In genomic region chr7:100433276-100433591, GRCh38 we compare ENCODE assay signal across 15 cellular contexts. TPM values are rescaled to one million over a fixed set of nuclear protein-coding genes. Genes with fewer than 3 reads are reported as not detected.
DNase-seq lines count a peak whose midpoint lies in the region; ATAC-seq and TF ChIP-seq lines count a peak whose summit lies in the region.
"Had no signal": no experiment of that assay in that cellular context is flagged by ENCODE, and none has a peak within 500 bp of the region (broad histone marks: within the 10 kb centered on the region; RNA-seq: fewer than 3 reads in every experiment).

No MANE protein-coding gene starts in this region.

- no peak overlapping the region for H3K4me3 Mint-ChIP-seq in activated naive CD8-positive, alpha-beta T cell treated with anti-CD3 and anti-CD28 coated beads, Interleukin-2, amount 10 ng/mL, durations not matched to agents 7 days and 5 days

- peaks cover 35% of the 10 kb centered on the region for H3K36me3 Mint-ChIP-seq in activated naive CD8-positive, alpha-beta T cell treated with anti-CD3 and anti-CD28 coated beads, Interleukin-2, amount 10 ng/mL, durations not matched to agents 7 days and 5 days

- TF ChIP-seq RAD21 in SK-N-SH (IDR thresholded peaks at IDR 0.05; ENCODE audit: low read length): no peak

- peak overlapping the region; percentile 93 for H3K27ac Mint-ChIP-seq in activated naive CD8-positive, alpha-beta T cell treated with anti-CD3 and anti-CD28 coated beads, Interleukin-2, amount 10 ng/mL, durations not matched to agents 7 days and 5 days

- H3K9me3 ChIP-seq in SK-N-SH: no peaks in the 10 kb centered on the region
- no peaks in the 10 kb centered on the region for H3K9me3 ChIP-seq in KOPT-K1 (ENCODE audit: insufficient read depth, low read length, poor library complexity, severe bottlenecking)
- H3K9me3 ChIP-seq in sigmoid colon: no peaks in the 10 kb centered on the region
- H3K9me3 ChIP-seq: thoracic aorta had no signal

- POLR2A ChIA-PET in SK-N-SH (lab: Yijun Ruan, JAX): no interaction called here
- POLR2A ChIA-PET in activated naive CD8-positive, alpha-beta T cell treated with anti-CD3 and anti-CD28 coated beads, Interleukin-2, amount 10 ng/mL, durations not matched to agents 7 days and 5 days (lab: Charles Lee): no interaction called here

- no peak overlapping the region for H3K4me2 ChIP-seq in SK-N-SH

- peaks cover 41% of the 10 kb centered on the region for H3K4me1 Mint-ChIP-seq in activated naive CD8-positive, alpha-beta T cell treated with anti-CD3 and anti-CD28 coated beads, Interleukin-2, amount 10 ng/mL, durations not matched to agents 7 days and 5 days

- no peak overlapping the region for H2AFZ ChIP-seq in SK-N-SH (ENCODE audit: low read depth)

- no peaks in the 10 kb centered on the region for H3K9me2 ChIP-seq in SK-N-SH

- CTCF ChIA-PET in SK-N-SH (lab: Yijun Ruan, JAX): interaction anchor here (1.2 to 2.3 kb wide), 3 partner anchors 17 to 200 kb away, joined by 3 to 14 read pairs (median 3); no protein-coding TSS in a partner anchor

- H3K4me1 ChIP-seq in SK-N-SH (ENCODE audit: control insufficient read depth in 1 of 2, insufficient read depth in 2 of 2, low read depth in 1 of 2, low read length in 1 of 2) (peaks cover 23 to 47% of the 10 kb centered on the region in 2 experiments; a peak in 3 of 4 replicates), sigmoid colon (peaks cover 0 to 48% (median 41%) of the 10 kb centered on the region in 4 donors)

- no peak overlapping the region for H3K9ac ChIP-seq in SK-N-SH

- TF ChIP-seq POLR2A in sigmoid colon (IDR thresholded peaks at IDR 0.05): no peak

- H3K27ac ChIP-seq in SK-N-SH (ENCODE audit: low read depth in 2 of 2, low read length in 1 of 2) (peak overlapping the region; percentile 2 to 99; a peak in 1 of 4 replicates), KOPT-K1 (ENCODE audit: low read depth, low read length, poor library complexity, severe bottlenecking) (peak overlapping the region; percentile 99), sigmoid colon (no peak overlapping the region)
- H3K27ac ChIP-seq: thoracic aorta had no signal

- WGBS in SK-N-SH (ENCODE audit: low lambda C conversion rate): 84% methylated on average over 4 of the region's 4 CpGs
- WGBS in sigmoid colon, 2 donors: 71 to 79% methylated on average over 4 of the region's 4 CpGs

- peaks cover 13% of the 10 kb centered on the region for H4K20me1 ChIP-seq in SK-N-SH (ENCODE audit: insufficient read depth)

- no peak for TF ChIP-seq CTCF in SK-N-SH (IDR thresholded peaks at IDR 0.05)
- no peak for TF ChIP-seq CTCF in sigmoid colon (IDR thresholded peaks at IDR 0.05)

- H3K79me2 ChIP-seq in SK-N-SH (ENCODE audit: insufficient read depth): peaks cover 63% of the 10 kb centered on the region

- DNase-seq in SK-N-SH (no peak), sigmoid colon (peak; percentile 64), NCI-H1105 (lab: John Stamatoyannopoulos, UW) (no peak)
- no peak for DNase-seq in activated naive CD8-positive, alpha-beta T cell treated with anti-CD3 and anti-CD28 coated beads, Interleukin-2, amount 10 ng/mL, durations not matched to agents 7 days and 5 days
- DNase-seq: 8988T, amniotic stem cell, foreskin melanocyte, MM.1S, right cardiac atrium had no signal

- intact Hi-C loops in sigmoid colon (cut with DNase I): no loop called here

- ATAC-seq in SK-N-SH treated with all-trans-retinoic acid at 6 μM for 48 hours: no peak
- no peak for ATAC-seq in activated naive CD8-positive, alpha-beta T cell treated with anti-CD3 and anti-CD28 coated beads, Interleukin-2, amount 10 ng/mL, durations not matched to agents 7 days and 5 days (ENCODE audit: low read depth)
- ATAC-seq in GM18502 (IDR thresholded peaks at IDR 0.05; ENCODE audit: poor library complexity, unreplicated experiment): no peak
- ATAC-seq in HG03045 (IDR thresholded peaks at IDR 0.05; ENCODE audit: unreplicated experiment): no peak
- ATAC-seq: right cardiac atrium had no signal

- no peak for TF ChIP-seq EP300 in SK-N-SH (IDR thresholded peaks at IDR 0.05; ENCODE audit: borderline replicate concordance in 1 of 2, low read depth in 1 of 2, low read length in 1 of 2)
- no peak for TF ChIP-seq EP300 in sigmoid colon (IDR thresholded peaks at IDR 0.05)

- peaks cover 30% of the 10 kb centered on the region for H3F3A ChIP-seq in SK-N-SH (replicated peaks; ENCODE audit: insufficient read depth)

- H3K27me3 ChIP-seq in SK-N-SH (ENCODE audit: insufficient read depth) (no peaks in the 10 kb centered on the region), sigmoid colon (no peaks in the 10 kb centered on the region)
- H3K27me3 ChIP-seq: dorsolateral prefrontal cortex had no signal

- H3K9me3 Mint-ChIP-seq in activated naive CD8-positive, alpha-beta T cell treated with anti-CD3 and anti-CD28 coated beads, Interleukin-2, amount 10 ng/mL, durations not matched to agents 7 days and 5 days: no peaks in the 10 kb centered on the region

- H3K36me3 ChIP-seq in SK-N-SH (replicated peaks in 1 of 2; ENCODE audit: control insufficient read depth in 1 of 2, insufficient read depth in 2 of 2, low read length in 1 of 2): peaks cover 41 to 43% of the 10 kb centered on the region in 2 experiments
- peaks cover 53% of the 10 kb centered on the region for H3K36me3 ChIP-seq in KOPT-K1 (ENCODE audit: insufficient read depth, low read length)
- peaks cover 8 to 27% (median 16%) of the 10 kb centered on the region in 4 donors for H3K36me3 ChIP-seq in sigmoid colon

- H3K27me3 Mint-ChIP-seq in activated naive CD8-positive, alpha-beta T cell treated with anti-CD3 and anti-CD28 coated beads, Interleukin-2, amount 10 ng/mL, durations not matched to agents 7 days and 5 days: no peaks in the 10 kb centered on the region

- no peak overlapping the region for H3K4me3 ChIP-seq in SK-N-SH (ENCODE audit: low read depth in 2 of 2, low read length in 1 of 2)
- no peak overlapping the region for H3K4me3 ChIP-seq in sigmoid colon
- H3K4me3 ChIP-seq: thoracic aorta had no signal

TF ChIP-seq in SK-N-SH treated with all-trans-retinoic acid at 6 μM for 48 hours, 23 proteins besides CTCF, POLR2A, EP300 and RAD21 (continues in another document):
- TF ChIP-seq ZFP30 (CRISPR knock-in tag; IDR thresholded peaks at IDR 0.05) (no peak), ZNF70 (CRISPR knock-in tag; IDR thresholded peaks at IDR 0.05) (no peak), ISL1 (CRISPR knock-in tag; IDR thresholded peaks at IDR 0.05) (no peak), SNAI2 (CRISPR knock-in tag; IDR thresholded peaks at IDR 0.05) (no peak), ESRRG (CRISPR knock-in tag; IDR thresholded peaks at IDR 0.05) (no peak), CSRNP3 (CRISPR knock-in tag; IDR thresholded peaks at IDR 0.05) (no peak), GLIS3 (CRISPR knock-in tag; IDR thresholded peaks at IDR 0.05) (no peak), BACH2 (CRISPR knock-in tag; IDR thresholded peaks at IDR 0.05; ENCODE audit: borderline replicate concordance) (no peak), CSDC2 (CRISPR knock-in tag; IDR thresholded peaks at IDR 0.05) (no peak)

RNA-seq across cellular contexts. Expression of gene PPP1R35, which starts 3.1 kb away (rescaled TPM):
- polyA plus RNA-seq in SK-N-SH (2012; rRNA removed): 66.9 and 75.9 TPM in 2 replicates
- 26.7 and 37.5 TPM in 2 replicates for polyA plus RNA-seq in SK-N-SH (2012; cell fraction: cytosol; rRNA removed)
- polyA plus RNA-seq in SK-N-SH (2012; cell fraction: nucleus; rRNA removed): 280 and 468 TPM in 2 replicates
- 10 to 100 TPM; 84.4 to 93.6 TPM for total RNA-seq in activated naive CD8-positive, alpha-beta T cell treated with anti-CD3 and anti-CD28 coated beads, Interleukin-2, amount 10 ng/mL, durations not matched to agents 7 days and 5 days
- total RNA-seq in sigmoid colon: 10 to 100 TPM; 17.4 to 42.6 (median 35.2) TPM
- 10 to 100 TPM; 28.2 to 45.5 (median 31.4) TPM for polyA plus RNA-seq in sigmoid colon

RNA-seq across cellular contexts. Expression of gene MEPCE, which starts 3.6 kb away (rescaled TPM):
- polyA plus RNA-seq in SK-N-SH (2012; rRNA removed) (16.7 and 20.2 TPM in 2 replicates), sigmoid colon (10 to 100 TPM; 18.0 to 32.1 (median 19.7) TPM)
- polyA plus RNA-seq in SK-N-SH (2012; cell fraction: cytosol; rRNA removed): 13.7 and 17.2 TPM in 2 replicates
- polyA plus RNA-seq in SK-N-SH (2012; cell fraction: nucleus; rRNA removed): 45.2 and 52.4 TPM in 2 replicates
- 10 to 100 TPM; 48.5 to 49.0 TPM for total RNA-seq in activated naive CD8-positive, alpha-beta T cell treated with anti-CD3 and anti-CD28 coated beads, Interleukin-2, amount 10 ng/mL, durations not matched to agents 7 days and 5 days
- total RNA-seq in sigmoid colon: 10 to 100 TPM; 20.0 to 29.7 (median 25.5) TPM

RNA-seq across cellular contexts. Expression of gene ZCWPW1, which starts 4.7 kb away (rescaled TPM):
- polyA plus RNA-seq in SK-N-SH (2012; rRNA removed) (3.4 and 4.1 TPM in 2 replicates), sigmoid colon (1 to 10 TPM; 1.2 to 6.2 (median 5.4) TPM)
- polyA plus RNA-seq in SK-N-SH (2012; cell fraction: cytosol; rRNA removed): 3.1 and 3.5 TPM in 2 replicates
- polyA plus RNA-seq in SK-N-SH (2012; cell fraction: nucleus; rRNA removed): 10.2 and 15.5 TPM in 2 replicates
- total RNA-seq in activated naive CD8-positive, alpha-beta T cell treated with anti-CD3 and anti-CD28 coated beads, Interleukin-2, amount 10 ng/mL, durations not matched to agents 7 days and 5 days: 1 to 10 TPM; 6.2 to 6.5 TPM
- total RNA-seq in sigmoid colon: 1 to 10 TPM; 3.8 to 9.4 (median 6.2) TPM

RNA-seq across cellular contexts. Expression of gene SPACDR, which starts 30.8 kb away (rescaled TPM):
- polyA plus RNA-seq in SK-N-SH (2012; rRNA removed): 0.93 and 1.5 TPM in 2 replicates
- 0.44 and 0.47 TPM in 2 replicates for polyA plus RNA-seq in SK-N-SH (2012; cell fraction: cytosol; rRNA removed)
- 7.2 and 8.4 TPM in 2 replicates for polyA plus RNA-seq in SK-N-SH (2012; cell fraction: nucleus; rRNA removed)
- 1 to 10 TPM; 3.5 to 5.9 TPM for total RNA-seq in activated naive CD8-positive, alpha-beta T cell treated with anti-CD3 and anti-CD28 coated beads, Interleukin-2, amount 10 ng/mL, durations not matched to agents 7 days and 5 days
- under 1 TPM in 1 of 4 donors, not detected in 3; 0.95 TPM for total RNA-seq in sigmoid colon
- polyA plus RNA-seq in sigmoid colon: under 1 TPM in 1 of 3 donors, not detected in 2; 0.63 TPM
- total RNA-seq: thoracic aorta had no signal

RNA-seq across cellular contexts. Expression of gene TSC22D4, which starts 45.8 kb away (rescaled TPM):
- polyA plus RNA-seq in SK-N-SH (2012; rRNA removed): 20.3 and 32.7 TPM in 2 replicates
- 13.4 and 24.0 TPM in 2 replicates for polyA plus RNA-seq in SK-N-SH (2012; cell fraction: cytosol; rRNA removed)
- polyA plus RNA-seq in SK-N-SH (2012; cell fraction: nucleus; rRNA removed): 45.7 and 64.8 TPM in 2 replicates
- total RNA-seq in activated naive CD8-positive, alpha-beta T cell treated with anti-CD3 and anti-CD28 coated beads, Interleukin-2, amount 10 ng/mL, durations not matched to agents 7 days and 5 days: 100 to 1,000 TPM; 157 to 159 TPM
- 10 to 100 TPM; 24.4 to 31.6 (median 28.5) TPM for total RNA-seq in sigmoid colon
- polyA plus RNA-seq in sigmoid colon: 10 to 100 TPM; 46.8 to 53.5 (median 51.1) TPM

Comparison
In these comparisons a context has a peak if more than half of its experiments do, and no peak if none do; other contexts are left out.
1. H3K27ac ChIP-seq: peak in SK-N-SH (2 of 2) and KOPT-K1 (single experiment); none in sigmoid colon (0 of 4).